ENCODE assay signal across 1 cellular context in genomic region chr17:17947309-17947708, GRCh38.
TF ChIP-seq lines count a peak whose summit lies in the region.

No MANE protein-coding gene starts in this region.

TF ChIP-seq in HepG2, 621 proteins besides CTCF, POLR2A, EP300 and RAD21:
- no peak for TF ChIP-seq FIP1L1 (IDR thresholded peaks at IDR 0.05; ENCODE audit: borderline replicate concordance, insufficient read depth, low read depth, low read length)
- no peak for TF ChIP-seq ZSCAN21 (CRISPR knock-in tag; IDR thresholded peaks at IDR 0.05; ENCODE audit: borderline replicate concordance)
- TF ChIP-seq, protein P1, sequence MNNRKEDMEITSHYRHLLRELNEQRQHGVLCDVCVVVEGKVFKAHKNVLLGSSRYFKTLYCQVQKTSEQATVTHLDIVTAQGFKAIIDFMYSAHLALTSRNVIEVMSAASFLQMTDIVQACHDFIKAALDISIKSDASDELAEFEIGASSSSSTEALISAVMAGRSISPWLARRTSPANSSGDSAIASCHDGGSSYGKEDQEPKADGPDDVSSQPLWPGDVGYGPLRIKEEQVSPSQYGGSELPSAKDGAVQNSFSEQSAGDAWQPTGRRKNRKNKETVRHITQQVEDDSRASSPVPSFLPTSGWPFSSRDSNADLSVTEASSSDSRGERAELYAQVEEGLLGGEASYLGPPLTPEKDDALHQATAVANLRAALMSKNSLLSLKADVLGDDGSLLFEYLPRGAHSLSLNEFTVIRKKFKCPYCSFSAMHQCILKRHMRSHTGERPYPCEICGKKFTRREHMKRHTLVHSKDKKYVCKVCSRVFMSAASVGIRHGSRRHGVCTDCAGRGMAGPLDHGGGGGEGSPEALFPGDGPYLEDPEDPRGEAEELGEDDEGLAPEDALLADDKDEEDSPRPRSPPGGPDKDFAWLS (CRISPR knock-in tag; IDR thresholded peaks at IDR 0.05; ENCODE audit: borderline replicate concordance): no peak
- TF ChIP-seq, protein P2, sequence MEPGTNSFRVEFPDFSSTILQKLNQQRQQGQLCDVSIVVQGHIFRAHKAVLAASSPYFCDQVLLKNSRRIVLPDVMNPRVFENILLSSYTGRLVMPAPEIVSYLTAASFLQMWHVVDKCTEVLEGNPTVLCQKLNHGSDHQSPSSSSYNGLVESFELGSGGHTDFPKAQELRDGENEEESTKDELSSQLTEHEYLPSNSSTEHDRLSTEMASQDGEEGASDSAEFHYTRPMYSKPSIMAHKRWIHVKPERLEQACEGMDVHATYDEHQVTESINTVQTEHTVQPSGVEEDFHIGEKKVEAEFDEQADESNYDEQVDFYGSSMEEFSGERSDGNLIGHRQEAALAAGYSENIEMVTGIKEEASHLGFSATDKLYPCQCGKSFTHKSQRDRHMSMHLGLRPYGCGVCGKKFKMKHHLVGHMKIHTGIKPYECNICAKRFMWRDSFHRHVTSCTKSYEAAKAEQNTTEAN (CRISPR knock-in tag; conservative IDR thresholded peaks at IDR 0.05): no peak
- TF ChIP-seq ATF3 (CRISPR knock-in tag; IDR thresholded peaks at IDR 0.05): no peak
- no peak for TF ChIP-seq ZFP36 (IDR thresholded peaks at IDR 0.05; ENCODE audit: borderline replicate concordance, low read depth, low read length, partially characterized antibody)
- no peak for TF ChIP-seq ZNF333 (CRISPR knock-in tag; IDR thresholded peaks at IDR 0.05; ENCODE audit: borderline replicate concordance)
- no peak for TF ChIP-seq ZNF562 (CRISPR knock-in tag; IDR thresholded peaks at IDR 0.05; ENCODE audit: borderline replicate concordance)
- TF ChIP-seq PRDM4 (CRISPR knock-in tag; IDR thresholded peaks at IDR 0.05; ENCODE audit: borderline replicate concordance): no peak
- no peak for TF ChIP-seq AHR (CRISPR knock-in tag; IDR thresholded peaks at IDR 0.05)
- no peak for TF ChIP-seq SAP130 (CRISPR knock-in tag; IDR thresholded peaks at IDR 0.05; ENCODE audit: low read depth)
- no peak for TF ChIP-seq NCOA2 (CRISPR knock-in tag; IDR thresholded peaks at IDR 0.05)
- no peak for TF ChIP-seq SP1 (IDR thresholded peaks at IDR 0.05)
- TF ChIP-seq SP1 (CRISPR knock-in tag; IDR thresholded peaks at IDR 0.05): no peak
- TF ChIP-seq TRAFD1 (CRISPR knock-in tag; IDR thresholded peaks at IDR 0.05; ENCODE audit: borderline replicate concordance): no peak
- no peak for TF ChIP-seq ZNF784 (CRISPR knock-in tag; IDR thresholded peaks at IDR 0.05; ENCODE audit: borderline replicate concordance)
- TF ChIP-seq WIZ (CRISPR knock-in tag; IDR thresholded peaks at IDR 0.05): no peak
- no peak for TF ChIP-seq IKZF5 (CRISPR knock-in tag; IDR thresholded peaks at IDR 0.05)
- TF ChIP-seq ZNF841 (CRISPR knock-in tag; IDR thresholded peaks at IDR 0.05; ENCODE audit: borderline replicate concordance): no peak
- TF ChIP-seq ZNF746 (CRISPR knock-in tag; IDR thresholded peaks at IDR 0.05): no peak
